Comparison of ENCODE assay signal across 1 cellular context in the genomic region with DNA sequence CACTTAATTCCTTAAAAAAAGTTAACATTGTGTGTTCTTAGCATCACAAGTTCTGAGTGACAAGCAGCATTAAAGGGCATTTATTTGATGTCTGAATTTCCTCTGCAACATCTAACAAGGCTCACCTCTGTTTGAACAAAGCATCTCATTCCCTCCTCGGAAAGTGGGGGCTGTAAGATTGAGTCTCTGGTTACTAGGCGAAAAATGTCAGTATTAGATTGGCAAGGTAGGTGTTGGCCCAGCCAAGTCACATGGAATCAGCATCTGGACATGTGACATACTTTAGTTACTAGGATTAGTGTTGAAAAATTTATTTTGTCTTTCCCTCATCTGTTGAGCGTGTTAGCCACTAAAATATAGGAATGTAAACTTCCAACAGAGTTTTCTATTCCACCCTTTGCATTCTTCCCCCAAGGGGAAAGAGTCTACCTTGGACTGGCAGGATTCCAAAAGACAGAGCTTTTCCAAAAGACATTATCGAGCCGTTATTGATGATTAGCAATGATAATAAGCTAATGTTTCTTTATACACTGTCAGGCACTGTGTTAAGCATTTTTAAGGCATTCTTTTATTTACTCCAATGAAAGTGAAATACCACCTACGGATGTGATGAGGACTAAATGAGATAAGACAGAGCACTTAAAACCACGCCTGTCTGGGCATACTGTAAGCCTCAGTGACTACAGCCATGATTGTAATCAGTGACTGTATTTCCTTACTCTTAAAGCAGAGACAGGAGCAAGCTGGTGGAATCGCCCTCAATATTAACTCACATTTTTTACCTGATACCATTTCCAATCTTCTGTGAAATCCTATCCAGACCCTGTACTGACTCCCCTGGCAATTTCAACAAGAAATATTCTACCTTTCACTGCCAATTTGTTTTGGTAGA.
TF ChIP-seq lines count a peak whose summit lies in the region.

No MANE protein-coding gene starts in this region.

TF ChIP-seq in GM23338, 12 proteins besides CTCF, POLR2A, EP300 and RAD21 (continued from another document):
- TF ChIP-seq REST (IDR thresholded peaks at IDR 0.05; ENCODE audit: unreplicated experiment): no peak
- TF ChIP-seq NANOG (IDR thresholded peaks at IDR 0.05; ENCODE audit: borderline replicate concordance): no peak
- no peak for TF ChIP-seq ZNF331 (CRISPR knock-in tag; IDR thresholded peaks at IDR 0.05; ENCODE audit: low read depth)
- TF ChIP-seq ZNF114 (CRISPR knock-in tag; IDR thresholded peaks at IDR 0.05): no peak
- TF ChIP-seq EZH2 (IDR thresholded peaks at IDR 0.05; ENCODE audit: low read depth, unreplicated experiment): no peak
- no peak for TF ChIP-seq JUNB (IDR thresholded peaks at IDR 0.05; ENCODE audit: unreplicated experiment)
- no peak for TF ChIP-seq CREB1 (CRISPR knock-in tag; IDR thresholded peaks at IDR 0.05; ENCODE audit: low read depth)
- TF ChIP-seq STAT1 (IDR thresholded peaks at IDR 0.05; ENCODE audit: unreplicated experiment): no peak
- TF ChIP-seq POLR2AphosphoS5 (IDR thresholded peaks at IDR 0.05; ENCODE audit: low read depth): no peak
